Comparison of ENCODE assay signal across 8 cellular contexts in the genomic region with DNA sequence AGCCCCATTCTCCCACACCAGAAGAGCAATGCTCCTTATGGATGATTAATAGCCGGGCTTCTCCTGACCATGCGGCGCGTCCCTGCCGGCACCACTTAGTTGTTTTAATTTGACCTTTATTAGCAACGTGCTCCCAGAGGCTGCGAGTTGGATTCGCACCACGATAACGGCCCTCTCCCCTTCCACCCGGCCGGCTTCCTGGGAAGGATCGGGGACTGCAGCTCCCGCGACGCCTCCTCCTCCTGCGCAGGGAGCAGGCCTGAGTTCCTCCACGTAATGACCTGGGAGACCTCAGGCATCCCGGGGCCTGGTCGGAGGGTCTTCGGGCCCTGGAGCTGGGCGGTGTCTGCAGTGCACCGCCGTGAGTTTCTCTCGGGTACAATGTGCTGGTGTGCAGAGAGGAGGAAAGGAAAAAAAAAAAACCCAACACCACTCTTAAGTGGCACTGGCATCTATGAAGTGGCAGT.
DNase-seq lines count a peak whose midpoint lies in the region; TF ChIP-seq lines count a peak whose summit lies in the region.

No MANE protein-coding gene starts in this region.

- H3K36me3 ChIP-seq in iPS-15b (ENCODE audit: control insufficient read depth, insufficient read depth, low read length) (no peaks in the 10 kb centered on the region), subcutaneous abdominal adipose tissue (ENCODE audit: control insufficient read depth in 5 of 5, insufficient read depth in 5 of 5, low read length in 5 of 5) (no peaks in the 10 kb centered on the region)

- H3K9ac ChIP-seq in iPS-15b (ENCODE audit: low read depth, low read length) (peak overlapping the region; percentile 81), subcutaneous abdominal adipose tissue (ENCODE audit: low read length in 5 of 5) (no peak overlapping the region)

- peak overlapping the region; percentile 87 for H3K4me3 ChIP-seq in iPS-15b (ENCODE audit: low read depth, low read length)
- H3K4me3 ChIP-seq in subcutaneous abdominal adipose tissue (ENCODE audit: low read depth in 1 of 5, low read length in 5 of 5) = peak overlapping the region in 4 of 5 donors; percentile 50 to 72 (median 58)

- H3K9me3 ChIP-seq in iPS-15b (ENCODE audit: control insufficient read depth, insufficient read depth, low read length) (no peaks in the 10 kb centered on the region), subcutaneous abdominal adipose tissue (ENCODE audit: control insufficient read depth in 5 of 5, low read length in 5 of 5) (peaks cover 0 to 5% (median 3%) of the 10 kb centered on the region in 5 donors)

- H3K4me1 ChIP-seq in iPS-15b (ENCODE audit: control insufficient read depth, insufficient read depth, low read length) (peaks cover 16% of the 10 kb centered on the region), subcutaneous abdominal adipose tissue (ENCODE audit: control insufficient read depth in 5 of 5, insufficient read depth in 5 of 5, low read length in 5 of 5) (peaks cover 4 to 51% (median 47%) of the 10 kb centered on the region in 5 donors)

- TF ChIP-seq CTCF in VCaP (conservative IDR thresholded peaks at IDR 0.05) = no peak

- DNase-seq in NCI-H82 (lab: John Stamatoyannopoulos, UW) (peak; percentile 40), NCI-H82 treated with DMSO at 0.1 percent for 48 hours (lab: John Stamatoyannopoulos, UW; ENCODE audit: unreplicated experiment) (no peak), NCI-H1930 (lab: John Stamatoyannopoulos, UW) (no peak), GOT3 (lab: John Stamatoyannopoulos, UW) (no peak), NCI-H2081 treated with DMSO at 0.1 percent for 48 hours (lab: John Stamatoyannopoulos, UW) (no peak)

- H3K27ac ChIP-seq in VCaP (peak overlapping the region; percentile 40; the same call in 1 of the 2 replicates), subcutaneous abdominal adipose tissue (ENCODE audit: low read depth, low read length) (no peak overlapping the region)

- H3K27me3 ChIP-seq in iPS-15b (ENCODE audit: control insufficient read depth, insufficient read depth, low read length) (peaks cover 64% of the 10 kb centered on the region), subcutaneous abdominal adipose tissue (ENCODE audit: control insufficient read depth in 5 of 5, insufficient read depth in 4 of 5, low read length in 5 of 5) (peaks cover 48 to 70% (median 63%) of the 10 kb centered on the region in 5 donors)
